8 cellular contexts compared by ENCODE assay signal in genomic region chr1:182839209-182840065, GRCh38. TPM values are rescaled to one million over a fixed set of nuclear protein-coding genes. Genes with fewer than 3 reads are reported as not detected.
DNase-seq lines count a peak whose midpoint lies in the region; ATAC-seq, FAIRE-seq and TF ChIP-seq lines count a peak whose summit lies in the region.

DHX9 (plus strand) TSS chr1:182839347; CDS start chr1:182842567, 3,220 bp downstream.

- DNase-seq in BE2C, result peak; percentile 98
- DNase-seq in GM19239 (ENCODE audit: insufficient read length, low spot score), result peak; percentile 77
- DNase-seq in NCI-H524 (lab: John Stamatoyannopoulos, UW), result peak; percentile 76 to 80
- peak; percentile 92 to 96 for DNase-seq in activated CD4-positive, alpha-beta T cell treated with anti-CD3 and anti-CD28 coated beads for 4 hours
- peak; percentile 96 to 97 for DNase-seq in stimulated activated CD4-positive, alpha-beta T cell treated with anti-CD3 and anti-CD28 coated beads, Interleukin-1b, Interleukin-23, amount 100 ng/mL, for 4 hours (ENCODE audit: low read depth in 2 of 2)

- H3K27me3 ChIP-seq in BE2C, result no peaks in the 10 kb centered on the region
- H3K27me3 ChIP-seq in layer of hippocampus (ENCODE audit: control insufficient read depth, insufficient read depth, low read length), result no peaks in the 10 kb centered on the region

- H3K9me3 ChIP-seq in BE2C, result no peaks in the 10 kb centered on the region

- peak; percentile 12; the same call in 1 of the 2 replicates for TF ChIP-seq CTCF in BE2C (IDR thresholded peaks at IDR 0.05; ENCODE audit: low read depth, low read length)

- peaks cover 3% of the 10 kb centered on the region; the same call in 1 of the 2 replicates for H3K4me1 ChIP-seq in BE2C

- peak; percentile 90 for FAIRE-seq in GM19239 (lab: Jason Lieb, UNC)

- peak; percentile 77 for ATAC-seq in HG03457 (IDR thresholded peaks at IDR 0.05; ENCODE audit: unreplicated experiment)

- H3K4me3 ChIP-seq in BE2C (ENCODE audit: low read depth, low read length), result peak within 1 kb of the TSS; percentile 75

- peaks cover 42% of the 10 kb centered on the region for H3K36me3 ChIP-seq in BE2C

- H3K27ac ChIP-seq in cingulate gyrus (ENCODE audit: low read depth, low read length) (peak within 1 kb of the TSS; percentile 94), layer of hippocampus (ENCODE audit: low read depth, low read length) (peak within 1 kb of the TSS; percentile 98)

RNA-seq across cellular contexts. Expression of gene DHX9, which starts in this region (rescaled TPM):
- polyA plus RNA-seq in BE2C (2012; ENCODE audit: insufficient read depth, insufficient read length, low read depth), result 143 TPM

Comparison
In these comparisons a context has a peak if more than half of its experiments do, and no peak if none do; other contexts are left out.
1. Peak in every context shown above with its lines: DNase-seq, ATAC-seq, H3K4me3 ChIP-seq and H3K27ac ChIP-seq.